Comparison of ENCODE assay signal across 11 cellular contexts in genomic region chr1:9180077-9180819, GRCh38. TPM values are rescaled to one million over a fixed set of nuclear protein-coding genes. Genes with fewer than 3 reads are reported as not detected.
A peak's percentile ranks its signal among the peaks of the same experiment; 100 is the strongest.
DNase-seq lines count a peak whose midpoint lies in the region; ATAC-seq and TF ChIP-seq lines count a peak whose summit lies in the region.
"Had no signal": no experiment of that assay in that cellular context is flagged by ENCODE, and none has a peak within 500 bp of the region (broad histone marks: within the 10 kb centered on the region; RNA-seq: fewer than 3 reads in every experiment).

No MANE protein-coding gene starts in this region.

- H3K4me1 Mint-ChIP-seq in activated CD8-positive, alpha-beta T cell treated with anti-CD3 and anti-CD28 coated beads, Interleukin-2, amount 10 ng/mL, durations not matched to agents 7 days and 5 days (ENCODE audit: low read depth): peaks cover 34% of the 10 kb centered on the region
- H3K4me1 Mint-ChIP-seq in activated CD8-positive, alpha-beta T cell treated with anti-CD3 and anti-CD28 coated beads for 36 hours (ENCODE audit: low read depth): peaks cover 6% of the 10 kb centered on the region
- H3K4me1 Mint-ChIP-seq in activated T-helper 1 cell treated with anti-CD3 and anti-CD28 coated beads, Interleukin-12 subunit alpha, Interleukin-12 subunit beta, Interleukin-2, Interleukin-4 antibody, amounts not matched to agents 30 ng/mL and 10 ng/mL and 1 ng/mL, durations not matched to agents 14 hours and 24 hours and 36 hours (ENCODE audit: low read depth): peaks cover 22% of the 10 kb centered on the region

- TF ChIP-seq CTCF in activated CD8-positive, alpha-beta T cell treated with anti-CD3 and anti-CD28 coated beads for 36 hours (IDR thresholded peaks at IDR 0.05): no peak
- TF ChIP-seq CTCF in thoracic aorta (IDR thresholded peaks at IDR 0.05): no peak

- H3K4me3 Mint-ChIP-seq in activated CD8-positive, alpha-beta T cell treated with anti-CD3 and anti-CD28 coated beads, Interleukin-2, amount 10 ng/mL, durations not matched to agents 7 days and 5 days: peak overlapping the region; percentile 76
- H3K4me3 Mint-ChIP-seq in activated CD8-positive, alpha-beta T cell treated with anti-CD3 and anti-CD28 coated beads for 36 hours: no peak overlapping the region
- peak overlapping the region; percentile 90 for H3K4me3 Mint-ChIP-seq in activated T-helper 1 cell treated with anti-CD3 and anti-CD28 coated beads, Interleukin-12 subunit alpha, Interleukin-12 subunit beta, Interleukin-2, Interleukin-4 antibody, amounts not matched to agents 30 ng/mL and 10 ng/mL and 1 ng/mL, durations not matched to agents 14 hours and 24 hours and 36 hours
- H3K4me3 Mint-ChIP-seq: memory B cell had no signal

- H3K27me3 Mint-ChIP-seq in activated CD8-positive, alpha-beta T cell treated with anti-CD3 and anti-CD28 coated beads, Interleukin-2, amount 10 ng/mL, durations not matched to agents 7 days and 5 days (ENCODE audit: low read depth): peaks cover 14% of the 10 kb centered on the region
- H3K27me3 Mint-ChIP-seq in activated CD8-positive, alpha-beta T cell treated with anti-CD3 and anti-CD28 coated beads for 36 hours: peaks cover 34% of the 10 kb centered on the region
- peaks cover 11% of the 10 kb centered on the region for H3K27me3 Mint-ChIP-seq in activated T-helper 1 cell treated with anti-CD3 and anti-CD28 coated beads, Interleukin-12 subunit alpha, Interleukin-12 subunit beta, Interleukin-2, Interleukin-4 antibody, amounts not matched to agents 30 ng/mL and 10 ng/mL and 1 ng/mL, durations not matched to agents 14 hours and 24 hours and 36 hours (ENCODE audit: insufficient read depth)

- no peaks in the 10 kb centered on the region for H3K27me3 ChIP-seq in thoracic aorta (replicated peaks; ENCODE audit: insufficient read depth)

- CTCF ChIA-PET in activated CD8-positive, alpha-beta T cell treated with anti-CD3 and anti-CD28 coated beads, Interleukin-2, amount 10 ng/mL, durations not matched to agents 7 days and 5 days (lab: Charles Lee): interaction anchor here (0.6 to 3.1 kb wide), 17 partner anchors 8 to 331 kb away, joined by 3 to 12 read pairs (median 4); partner anchors contain the start of gene H6PD
- CTCF ChIA-PET in activated CD8-positive, alpha-beta T cell treated with anti-CD3 and anti-CD28 coated beads for 36 hours (lab: Charles Lee): interaction anchor here (0.5 to 3.2 kb wide), 15 partner anchors 9 to 176 kb away, joined by 3 to 16 read pairs (median 4); no protein-coding TSS in a partner anchor

- intact Hi-C loops in activated CD8-positive, alpha-beta T cell treated with anti-CD3 and anti-CD28 coated beads for 36 hours (cut with micrococcal nuclease): no loop called here
- intact Hi-C loops in activated T-helper 1 cell treated with anti-CD3 and anti-CD28 coated beads, Interleukin-12 subunit alpha, Interleukin-12 subunit beta, Interleukin-2, Interleukin-4 antibody, amounts not matched to agents 30 ng/mL and 10 ng/mL and 1 ng/mL, durations not matched to agents 14 hours and 24 hours and 36 hours (cut with micrococcal nuclease): loop anchor here (2.0 kb wide), 1 partner anchor 55 kb away; the partner anchor contains the start of gene H6PD

- no peaks in the 10 kb centered on the region for H3K9me3 Mint-ChIP-seq in activated CD8-positive, alpha-beta T cell treated with anti-CD3 and anti-CD28 coated beads, Interleukin-2, amount 10 ng/mL, durations not matched to agents 7 days and 5 days (ENCODE audit: insufficient read depth)
- H3K9me3 Mint-ChIP-seq in activated CD8-positive, alpha-beta T cell treated with anti-CD3 and anti-CD28 coated beads for 36 hours: no peaks in the 10 kb centered on the region
- no peaks in the 10 kb centered on the region for H3K9me3 Mint-ChIP-seq in activated T-helper 1 cell treated with anti-CD3 and anti-CD28 coated beads, Interleukin-12 subunit alpha, Interleukin-12 subunit beta, Interleukin-2, Interleukin-4 antibody, amounts not matched to agents 30 ng/mL and 10 ng/mL and 1 ng/mL, durations not matched to agents 14 hours and 24 hours and 36 hours
- H3K9me3 Mint-ChIP-seq: CD8-positive, alpha-beta memory T cell; memory B cell had no signal

- H3K27ac ChIP-seq in thoracic aorta: peak overlapping the region in 1 of 2 donors; percentile 76
- H3K27ac ChIP-seq: KMS-11 had no signal

- no peaks in the 10 kb centered on the region for H3K36me3 ChIP-seq in thoracic aorta

- POLR2A ChIA-PET in activated CD8-positive, alpha-beta T cell treated with anti-CD3 and anti-CD28 coated beads, Interleukin-2, amount 10 ng/mL, durations not matched to agents 7 days and 5 days (lab: Charles Lee): interaction anchor here (0.7 kb wide), 1 partner anchor 11 kb away, joined by 3 read pairs; no protein-coding TSS in a partner anchor
- POLR2A ChIA-PET in activated CD8-positive, alpha-beta T cell treated with anti-CD3 and anti-CD28 coated beads for 36 hours (lab: Charles Lee): interaction anchor here (0.6 kb wide), 1 partner anchor 61 kb away, joined by 3 read pairs; no protein-coding TSS in a partner anchor

- H3K4me3 ChIP-seq in iPS-18c (ENCODE audit: insufficient read depth, low read depth, low read length): 0 out of 2 replicates have a peak overlapping the region, but pooled peaks have one; percentile 76
- peak overlapping the region; percentile 97 for H3K4me3 ChIP-seq in thoracic aorta

- DNase-seq in activated CD8-positive, alpha-beta T cell treated with anti-CD3 and anti-CD28 coated beads, Interleukin-2, amount 10 ng/mL, durations not matched to agents 7 days and 5 days: no peak
- DNase-seq in activated CD8-positive, alpha-beta T cell treated with anti-CD3 and anti-CD28 coated beads for 36 hours: no peak
- no peak for DNase-seq in activated T-helper 1 cell treated with anti-CD3 and anti-CD28 coated beads, Interleukin-12 subunit alpha, Interleukin-12 subunit beta, Interleukin-2, Interleukin-4 antibody, amounts not matched to agents 30 ng/mL and 10 ng/mL and 1 ng/mL, durations not matched to agents 14 hours and 24 hours and 36 hours (ENCODE audit: low spot score)
- DNase-seq in thoracic aorta (ENCODE audit: low spot score): no peak
- DNase-seq in GDM1 (lab: John Stamatoyannopoulos, UW): no peak
- DNase-seq: CD8-positive, alpha-beta memory T cell had no signal

- H3K9me3 ChIP-seq in iPS-18c (ENCODE audit: control insufficient read depth, insufficient read depth, low read length) (no peaks in the 10 kb centered on the region), thoracic aorta (no peaks in the 10 kb centered on the region)

- H3K27ac Mint-ChIP-seq in activated CD8-positive, alpha-beta T cell treated with anti-CD3 and anti-CD28 coated beads, Interleukin-2, amount 10 ng/mL, durations not matched to agents 7 days and 5 days: no peak overlapping the region
- no peak overlapping the region for H3K27ac Mint-ChIP-seq in activated CD8-positive, alpha-beta T cell treated with anti-CD3 and anti-CD28 coated beads for 36 hours
- H3K27ac Mint-ChIP-seq in activated T-helper 1 cell treated with anti-CD3 and anti-CD28 coated beads, Interleukin-12 subunit alpha, Interleukin-12 subunit beta, Interleukin-2, Interleukin-4 antibody, amounts not matched to agents 30 ng/mL and 10 ng/mL and 1 ng/mL, durations not matched to agents 14 hours and 24 hours and 36 hours: no peak overlapping the region
- H3K27ac Mint-ChIP-seq: CD8-positive, alpha-beta memory T cell; memory B cell had no signal

- no peak for ATAC-seq in activated CD8-positive, alpha-beta T cell treated with anti-CD3 and anti-CD28 coated beads, Interleukin-2, amount 10 ng/mL, durations not matched to agents 7 days and 5 days
- no peak for ATAC-seq in activated CD8-positive, alpha-beta T cell treated with anti-CD3 and anti-CD28 coated beads for 36 hours
- no peak for ATAC-seq in thoracic aorta (ENCODE audit: insufficient number of reproducible peaks, low FRiP score, low read depth)
- ATAC-seq in HG03432 (IDR thresholded peaks at IDR 0.05; ENCODE audit: unreplicated experiment): no peak
- ATAC-seq in GM19397 (IDR thresholded peaks at IDR 0.05; ENCODE audit: unreplicated experiment): no peak

- peaks cover 18% of the 10 kb centered on the region for H3K36me3 Mint-ChIP-seq in activated CD8-positive, alpha-beta T cell treated with anti-CD3 and anti-CD28 coated beads, Interleukin-2, amount 10 ng/mL, durations not matched to agents 7 days and 5 days (ENCODE audit: low read depth)
- peaks cover 1% of the 10 kb centered on the region for H3K36me3 Mint-ChIP-seq in activated CD8-positive, alpha-beta T cell treated with anti-CD3 and anti-CD28 coated beads for 36 hours (ENCODE audit: low read depth)
- peaks cover 6% of the 10 kb centered on the region for H3K36me3 Mint-ChIP-seq in activated T-helper 1 cell treated with anti-CD3 and anti-CD28 coated beads, Interleukin-12 subunit alpha, Interleukin-12 subunit beta, Interleukin-2, Interleukin-4 antibody, amounts not matched to agents 30 ng/mL and 10 ng/mL and 1 ng/mL, durations not matched to agents 14 hours and 24 hours and 36 hours (ENCODE audit: low read depth)
- H3K36me3 Mint-ChIP-seq: CD8-positive, alpha-beta memory T cell had no signal

- peaks cover 18 to 38% of the 10 kb centered on the region in 2 donors for H3K4me1 ChIP-seq in thoracic aorta (ENCODE audit: control insufficient read depth in 1 of 2, low read depth in 2 of 2)

RNA-seq across cellular contexts. Expression of gene GPR157, which starts 51.3 kb away (rescaled TPM):
- total RNA-seq in activated CD8-positive, alpha-beta T cell treated with anti-CD3 and anti-CD28 coated beads, Interleukin-2, amount 10 ng/mL, durations not matched to agents 7 days and 5 days: 1 to 10 TPM; 1.2 to 1.4 TPM
- total RNA-seq in activated CD8-positive, alpha-beta T cell treated with anti-CD3 and anti-CD28 coated beads for 36 hours: 1 to 10 TPM; 3.4 to 4.7 TPM
- 2.8 and 3.8 TPM in 2 replicates for total RNA-seq in activated T-helper 1 cell treated with anti-CD3 and anti-CD28 coated beads, Interleukin-12 subunit alpha, Interleukin-12 subunit beta, Interleukin-2, Interleukin-4 antibody, amounts not matched to agents 30 ng/mL and 10 ng/mL and 1 ng/mL, durations not matched to agents 14 hours and 24 hours and 36 hours
- 1 to 10 TPM; 5.4 to 7.0 TPM for total RNA-seq in thoracic aorta

RNA-seq across cellular contexts. Expression of gene H6PD, which starts 54.3 kb away (rescaled TPM):
- total RNA-seq in activated CD8-positive, alpha-beta T cell treated with anti-CD3 and anti-CD28 coated beads, Interleukin-2, amount 10 ng/mL, durations not matched to agents 7 days and 5 days: 10 to 100 TPM in 1 of 2 experiments, 1 to 10 TPM in 1; 9.7 to 10.2 TPM
- total RNA-seq in activated CD8-positive, alpha-beta T cell treated with anti-CD3 and anti-CD28 coated beads for 36 hours: 1 to 10 TPM; 7.5 to 7.8 TPM
- 15.7 TPM in 2 replicates for total RNA-seq in activated T-helper 1 cell treated with anti-CD3 and anti-CD28 coated beads, Interleukin-12 subunit alpha, Interleukin-12 subunit beta, Interleukin-2, Interleukin-4 antibody, amounts not matched to agents 30 ng/mL and 10 ng/mL and 1 ng/mL, durations not matched to agents 14 hours and 24 hours and 36 hours
- 10 to 100 TPM; 57.8 to 80.6 TPM for total RNA-seq in thoracic aorta
